2 cellular contexts compared by ENCODE assay signal in genomic region chr17:40458851-40459482, GRCh38.
TF ChIP-seq lines count a peak whose summit lies in the region.

No MANE protein-coding gene starts in this region.

TF ChIP-seq in GM23338, 12 proteins besides CTCF, POLR2A, EP300 and RAD21 (continued from another document):
- TF ChIP-seq, protein P1, sequence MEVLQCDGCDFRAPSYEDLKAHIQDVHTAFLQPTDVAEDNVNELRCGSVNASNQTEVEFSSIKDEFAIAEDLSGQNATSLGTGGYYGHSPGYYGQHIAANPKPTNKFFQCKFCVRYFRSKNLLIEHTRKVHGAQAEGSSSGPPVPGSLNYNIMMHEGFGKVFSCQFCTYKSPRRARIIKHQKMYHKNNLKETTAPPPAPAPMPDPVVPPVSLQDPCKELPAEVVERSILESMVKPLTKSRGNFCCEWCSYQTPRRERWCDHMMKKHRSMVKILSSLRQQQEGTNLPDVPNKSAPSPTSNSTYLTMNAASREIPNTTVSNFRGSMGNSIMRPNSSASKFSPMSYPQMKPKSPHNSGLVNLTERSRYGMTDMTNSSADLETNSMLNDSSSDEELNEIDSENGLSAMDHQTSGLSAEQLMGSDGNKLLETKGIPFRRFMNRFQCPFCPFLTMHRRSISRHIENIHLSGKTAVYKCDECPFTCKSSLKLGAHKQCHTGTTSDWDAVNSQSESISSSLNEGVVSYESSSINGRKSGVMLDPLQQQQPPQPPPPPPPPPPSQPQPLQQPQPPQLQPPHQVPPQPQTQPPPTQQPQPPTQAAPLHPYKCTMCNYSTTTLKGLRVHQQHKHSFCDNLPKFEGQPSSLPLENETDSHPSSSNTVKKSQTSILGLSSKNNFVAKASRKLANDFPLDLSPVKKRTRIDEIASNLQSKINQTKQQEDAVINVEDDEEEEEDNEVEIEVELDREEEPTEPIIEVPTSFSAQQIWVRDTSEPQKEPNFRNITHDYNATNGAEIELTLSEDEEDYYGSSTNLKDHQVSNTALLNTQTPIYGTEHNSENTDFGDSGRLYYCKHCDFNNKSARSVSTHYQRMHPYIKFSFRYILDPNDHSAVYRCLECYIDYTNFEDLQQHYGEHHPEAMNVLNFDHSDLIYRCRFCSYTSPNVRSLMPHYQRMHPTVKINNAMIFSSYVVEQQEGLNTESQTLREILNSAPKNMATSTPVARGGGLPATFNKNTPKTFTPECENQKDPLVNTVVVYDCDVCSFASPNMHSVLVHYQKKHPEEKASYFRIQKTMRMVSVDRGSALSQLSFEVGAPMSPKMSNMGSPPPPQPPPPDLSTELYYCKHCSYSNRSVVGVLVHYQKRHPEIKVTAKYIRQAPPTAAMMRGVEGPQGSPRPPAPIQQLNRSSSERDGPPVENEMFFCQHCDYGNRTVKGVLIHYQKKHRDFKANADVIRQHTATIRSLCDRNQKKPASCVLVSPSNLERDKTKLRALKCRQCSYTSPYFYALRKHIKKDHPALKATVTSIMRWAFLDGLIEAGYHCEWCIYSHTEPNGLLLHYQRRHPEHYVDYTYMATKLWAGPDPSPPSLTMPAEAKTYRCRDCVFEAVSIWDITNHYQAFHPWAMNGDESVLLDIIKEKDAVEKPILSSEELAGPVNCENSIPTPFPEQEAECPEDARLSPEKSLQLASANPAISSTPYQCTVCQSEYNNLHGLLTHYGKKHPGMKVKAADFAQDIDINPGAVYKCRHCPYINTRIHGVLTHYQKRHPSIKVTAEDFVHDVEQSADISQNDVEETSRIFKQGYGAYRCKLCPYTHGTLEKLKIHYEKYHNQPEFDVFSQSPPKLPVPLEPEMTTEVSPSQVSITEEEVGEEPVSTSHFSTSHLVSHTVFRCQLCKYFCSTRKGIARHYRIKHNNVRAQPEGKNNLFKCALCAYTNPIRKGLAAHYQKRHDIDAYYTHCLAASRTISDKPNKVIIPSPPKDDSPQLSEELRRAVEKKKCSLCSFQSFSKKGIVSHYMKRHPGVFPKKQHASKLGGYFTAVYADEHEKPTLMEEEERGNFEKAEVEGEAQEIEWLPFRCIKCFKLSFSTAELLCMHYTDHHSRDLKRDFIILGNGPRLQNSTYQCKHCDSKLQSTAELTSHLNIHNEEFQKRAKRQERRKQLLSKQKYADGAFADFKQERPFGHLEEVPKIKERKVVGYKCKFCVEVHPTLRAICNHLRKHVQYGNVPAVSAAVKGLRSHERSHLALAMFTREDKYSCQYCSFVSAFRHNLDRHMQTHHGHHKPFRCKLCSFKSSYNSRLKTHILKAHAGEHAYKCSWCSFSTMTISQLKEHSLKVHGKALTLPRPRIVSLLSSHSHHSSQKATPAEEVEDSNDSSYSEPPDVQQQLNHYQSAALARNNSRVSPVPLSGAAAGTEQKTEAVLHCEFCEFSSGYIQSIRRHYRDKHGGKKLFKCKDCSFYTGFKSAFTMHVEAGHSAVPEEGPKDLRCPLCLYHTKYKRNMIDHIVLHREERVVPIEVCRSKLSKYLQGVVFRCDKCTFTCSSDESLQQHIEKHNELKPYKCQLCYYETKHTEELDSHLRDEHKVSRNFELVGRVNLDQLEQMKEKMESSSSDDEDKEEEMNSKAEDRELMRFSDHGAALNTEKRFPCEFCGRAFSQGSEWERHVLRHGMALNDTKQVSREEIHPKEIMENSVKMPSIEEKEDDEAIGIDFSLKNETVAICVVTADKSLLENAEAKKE (CRISPR knock-in tag; IDR thresholded peaks at IDR 0.05) = no peak
- TF ChIP-seq POLR2AphosphoS5 (IDR thresholded peaks at IDR 0.05; ENCODE audit: low read depth) (no peak), EZH2phosphoT487 (IDR thresholded peaks at IDR 0.05; ENCODE audit: unreplicated experiment) (no peak)
- TF ChIP-seq, protein P2, sequence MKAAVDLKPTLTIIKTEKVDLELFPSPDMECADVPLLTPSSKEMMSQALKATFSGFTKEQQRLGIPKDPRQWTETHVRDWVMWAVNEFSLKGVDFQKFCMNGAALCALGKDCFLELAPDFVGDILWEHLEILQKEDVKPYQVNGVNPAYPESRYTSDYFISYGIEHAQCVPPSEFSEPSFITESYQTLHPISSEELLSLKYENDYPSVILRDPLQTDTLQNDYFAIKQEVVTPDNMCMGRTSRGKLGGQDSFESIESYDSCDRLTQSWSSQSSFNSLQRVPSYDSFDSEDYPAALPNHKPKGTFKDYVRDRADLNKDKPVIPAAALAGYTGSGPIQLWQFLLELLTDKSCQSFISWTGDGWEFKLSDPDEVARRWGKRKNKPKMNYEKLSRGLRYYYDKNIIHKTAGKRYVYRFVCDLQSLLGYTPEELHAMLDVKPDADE (IDR thresholded peaks at IDR 0.05) = no peak

TF ChIP-seq in WTC11, 78 proteins besides CTCF, POLR2A, EP300 and RAD21 (continued from another document):
- no peak for TF ChIP-seq ZBTB43 (CRISPR knock-in tag; IDR thresholded peaks at IDR 0.05)
- TF ChIP-seq, protein P3, sequence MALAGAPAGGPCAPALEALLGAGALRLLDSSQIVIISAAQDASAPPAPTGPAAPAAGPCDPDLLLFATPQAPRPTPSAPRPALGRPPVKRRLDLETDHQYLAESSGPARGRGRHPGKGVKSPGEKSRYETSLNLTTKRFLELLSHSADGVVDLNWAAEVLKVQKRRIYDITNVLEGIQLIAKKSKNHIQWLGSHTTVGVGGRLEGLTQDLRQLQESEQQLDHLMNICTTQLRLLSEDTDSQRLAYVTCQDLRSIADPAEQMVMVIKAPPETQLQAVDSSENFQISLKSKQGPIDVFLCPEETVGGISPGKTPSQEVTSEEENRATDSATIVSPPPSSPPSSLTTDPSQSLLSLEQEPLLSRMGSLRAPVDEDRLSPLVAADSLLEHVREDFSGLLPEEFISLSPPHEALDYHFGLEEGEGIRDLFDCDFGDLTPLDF (CRISPR knock-in tag; IDR thresholded peaks at IDR 0.05) = no peak
- TF ChIP-seq, protein P4, sequence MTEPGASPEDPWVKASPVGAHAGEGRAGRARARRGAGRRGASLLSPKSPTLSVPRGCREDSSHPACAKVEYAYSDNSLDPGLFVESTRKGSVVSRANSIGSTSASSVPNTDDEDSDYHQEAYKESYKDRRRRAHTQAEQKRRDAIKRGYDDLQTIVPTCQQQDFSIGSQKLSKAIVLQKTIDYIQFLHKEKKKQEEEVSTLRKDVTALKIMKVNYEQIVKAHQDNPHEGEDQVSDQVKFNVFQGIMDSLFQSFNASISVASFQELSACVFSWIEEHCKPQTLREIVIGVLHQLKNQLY (CRISPR knock-in tag; IDR thresholded peaks at IDR 0.05) = no peak
- TF ChIP-seq TCF7 (CRISPR knock-in tag; IDR thresholded peaks at IDR 0.05; ENCODE audit: low read depth) = no peak
- no peak for TF ChIP-seq NR1H2 (CRISPR knock-in tag; IDR thresholded peaks at IDR 0.05)
- TF ChIP-seq, protein P5, sequence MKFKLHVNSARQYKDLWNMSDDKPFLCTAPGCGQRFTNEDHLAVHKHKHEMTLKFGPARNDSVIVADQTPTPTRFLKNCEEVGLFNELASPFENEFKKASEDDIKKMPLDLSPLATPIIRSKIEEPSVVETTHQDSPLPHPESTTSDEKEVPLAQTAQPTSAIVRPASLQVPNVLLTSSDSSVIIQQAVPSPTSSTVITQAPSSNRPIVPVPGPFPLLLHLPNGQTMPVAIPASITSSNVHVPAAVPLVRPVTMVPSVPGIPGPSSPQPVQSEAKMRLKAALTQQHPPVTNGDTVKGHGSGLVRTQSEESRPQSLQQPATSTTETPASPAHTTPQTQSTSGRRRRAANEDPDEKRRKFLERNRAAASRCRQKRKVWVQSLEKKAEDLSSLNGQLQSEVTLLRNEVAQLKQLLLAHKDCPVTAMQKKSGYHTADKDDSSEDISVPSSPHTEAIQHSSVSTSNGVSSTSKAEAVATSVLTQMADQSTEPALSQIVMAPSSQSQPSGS (CRISPR knock-in tag; IDR thresholded peaks at IDR 0.05; ENCODE audit: borderline replicate concordance, low read depth) = no peak
- TF ChIP-seq EMX1 (CRISPR knock-in tag; IDR thresholded peaks at IDR 0.05) = no peak
- no peak for TF ChIP-seq NFYB (CRISPR knock-in tag; conservative IDR thresholded peaks at IDR 0.05; ENCODE audit: low read depth)
- no peak for TF ChIP-seq FOXP4 (CRISPR knock-in tag; IDR thresholded peaks at IDR 0.05)
- no peak for TF ChIP-seq RORB (CRISPR knock-in tag; IDR thresholded peaks at IDR 0.05)
- TF ChIP-seq, protein P6, sequence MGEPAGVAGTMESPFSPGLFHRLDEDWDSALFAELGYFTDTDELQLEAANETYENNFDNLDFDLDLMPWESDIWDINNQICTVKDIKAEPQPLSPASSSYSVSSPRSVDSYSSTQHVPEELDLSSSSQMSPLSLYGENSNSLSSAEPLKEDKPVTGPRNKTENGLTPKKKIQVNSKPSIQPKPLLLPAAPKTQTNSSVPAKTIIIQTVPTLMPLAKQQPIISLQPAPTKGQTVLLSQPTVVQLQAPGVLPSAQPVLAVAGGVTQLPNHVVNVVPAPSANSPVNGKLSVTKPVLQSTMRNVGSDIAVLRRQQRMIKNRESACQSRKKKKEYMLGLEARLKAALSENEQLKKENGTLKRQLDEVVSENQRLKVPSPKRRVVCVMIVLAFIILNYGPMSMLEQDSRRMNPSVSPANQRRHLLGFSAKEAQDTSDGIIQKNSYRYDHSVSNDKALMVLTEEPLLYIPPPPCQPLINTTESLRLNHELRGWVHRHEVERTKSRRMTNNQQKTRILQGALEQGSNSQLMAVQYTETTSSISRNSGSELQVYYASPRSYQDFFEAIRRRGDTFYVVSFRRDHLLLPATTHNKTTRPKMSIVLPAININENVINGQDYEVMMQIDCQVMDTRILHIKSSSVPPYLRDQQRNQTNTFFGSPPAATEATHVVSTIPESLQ (CRISPR knock-in tag; IDR thresholded peaks at IDR 0.05) = no peak
- TF ChIP-seq CREM (CRISPR knock-in tag; IDR thresholded peaks at IDR 0.05) = no peak
- TF ChIP-seq ZSCAN18 (CRISPR knock-in tag; IDR thresholded peaks at IDR 0.05) = no peak
- TF ChIP-seq ZNF219 (CRISPR knock-in tag; IDR thresholded peaks at IDR 0.05; ENCODE audit: borderline replicate concordance) = no peak
- TF ChIP-seq ZNF317 (CRISPR knock-in tag; IDR thresholded peaks at IDR 0.05; ENCODE audit: borderline replicate concordance, low read depth) = no peak
- no peak for TF ChIP-seq FOXK1 (CRISPR knock-in tag; IDR thresholded peaks at IDR 0.05)
TF ChIP-seq in WTC11: peak in this region for 0.
